13 cellular contexts compared by ENCODE assay signal in genomic region chr2:101776172-101777043, GRCh38.
DNase-seq lines count a peak whose midpoint lies in the region; ATAC-seq and TF ChIP-seq lines count a peak whose summit lies in the region.
"Had no signal": no experiment of that assay in that cellular context is flagged by ENCODE, and none has a peak within 500 bp of the region (broad histone marks: within the 10 kb centered on the region; RNA-seq: fewer than 3 reads in every experiment).

No MANE protein-coding gene starts in this region.

- peaks cover 4% of the 10 kb centered on the region for H3K27me3 Mint-ChIP-seq in GM23338 (ENCODE audit: insufficient read depth, low read depth, poor library complexity)
- no peaks in the 10 kb centered on the region for H3K27me3 Mint-ChIP-seq in activated T-helper 17 cell treated with anti-CD3 and anti-CD28 coated beads, Interleukin-2, amount 50 U/mL, for 72 hours
- no peaks in the 10 kb centered on the region for H3K27me3 Mint-ChIP-seq in T-cell
- H3K27me3 Mint-ChIP-seq: stimulated activated naive B cell treated with anti-CD40 and anti-IgM and Interleukin-4, amounts not matched to agents 10 μg/mL and 1 μg/mL and 100 μg/mL, for 72 hours had no signal

- H3K36me3 ChIP-seq in GM23338 (ENCODE audit: insufficient read depth), result no peaks in the 10 kb centered on the region
- H3K36me3 ChIP-seq in trophoblast cell (ENCODE audit: control insufficient read depth in 1 of 2, insufficient read depth in 2 of 2, low read length in 2 of 2), result no peaks in the 10 kb centered on the region
- H3K36me3 ChIP-seq: ascending aorta, esophagus squamous epithelium had no signal

- no peak overlapping the region for H4K12ac ChIP-seq in trophoblast cell (ENCODE audit: low read depth, low read length)

- H3K18ac ChIP-seq in trophoblast cell (ENCODE audit: low read length), result no peak overlapping the region

- H2AFZ ChIP-seq in GM23338, result no peak overlapping the region
- no peak overlapping the region for H2AFZ ChIP-seq in trophoblast cell (ENCODE audit: insufficient read depth, low read length, poor library complexity)

- DNase-seq in GM23338 (ENCODE audit: low spot score), result peak; percentile 77
- DNase-seq in Right ventricle myocardium superior, result no peak
- DNase-seq in trophoblast cell, result peak in 1 of 2 donors; percentile 40
- no peak for DNase-seq in GDM1 (lab: John Stamatoyannopoulos, UW)
- DNase-seq in T-cell, result no peak
- DNase-seq: COR-L47; esophagus squamous epithelium; stimulated activated CD4-positive, alpha-beta T cell treated with anti-CD3 and anti-CD28 coated beads, Interleukin-1b, Interleukin-23, amount 100 ng/mL, for 48 hours; stimulated activated naive B cell treated with anti-CD40 and anti-IgM and Interleukin-4, amounts not matched to agents 10 μg/mL and 1 μg/mL and 100 μg/mL, for 72 hours had no signal

- H3F3A ChIP-seq in GM23338 (replicated peaks; ENCODE audit: low read depth), result no peaks in the 10 kb centered on the region

- H3K27ac Mint-ChIP-seq in GM23338, result no peak overlapping the region
- no peak overlapping the region for H3K27ac Mint-ChIP-seq in activated T-helper 17 cell treated with anti-CD3 and anti-CD28 coated beads, Interleukin-2, amount 50 U/mL, for 72 hours
- H3K27ac Mint-ChIP-seq in T-cell, result no peak overlapping the region

- no peak overlapping the region for H2BK120ac ChIP-seq in trophoblast cell (ENCODE audit: insufficient read depth, low read length, poor library complexity)

- CTCF ChIA-PET in T-cell (lab: Charles Lee), result interaction anchor here in 1 of 2 donors (1.0 kb wide), 1 partner anchor 21 kb away, joined by 6 read pairs; no protein-coding TSS in a partner anchor

- POLR2A ChIA-PET in T-cell (lab: Charles Lee), result no interaction called here

- no CpG with 5 or more reads among the region's 10 CpGs for WGBS in trophoblast cell (ENCODE audit: extremely low coverage, insufficient coverage, insufficient read length)

- H3K27ac ChIP-seq in GM23338 (ENCODE audit: low read depth), result no peak overlapping the region
- H3K27ac ChIP-seq in trophoblast cell (ENCODE audit: low read depth, low read length), result no peak overlapping the region
- H3K27ac ChIP-seq: ascending aorta, esophagus squamous epithelium had no signal

- H3K9me2 ChIP-seq in GM23338 (ENCODE audit: insufficient read depth), result no peaks in the 10 kb centered on the region

- peak; percentile 44 to 49 for TF ChIP-seq CTCF in GM23338 (conservative IDR thresholded peaks at IDR 0.05; ENCODE audit: low read depth in 2 of 2)
- TF ChIP-seq CTCF in WI38 (IDR thresholded peaks at IDR 0.05; ENCODE audit: low read depth, low read length), result 0 out of 2 replicates have a peak, but pooled peaks have one; percentile 7

- no peak overlapping the region for H3K4me3 Mint-ChIP-seq in GM23338
- no peak overlapping the region for H3K4me3 Mint-ChIP-seq in activated T-helper 17 cell treated with anti-CD3 and anti-CD28 coated beads, Interleukin-2, amount 50 U/mL, for 72 hours
- no peak overlapping the region for H3K4me3 Mint-ChIP-seq in T-cell
- H3K4me3 Mint-ChIP-seq: stimulated activated naive B cell treated with anti-CD40 and anti-IgM and Interleukin-4, amounts not matched to agents 10 μg/mL and 1 μg/mL and 100 μg/mL, for 72 hours had no signal

- H3K4me3 ChIP-seq in GM23338 (no peak overlapping the region), WI38 (ENCODE audit: low read depth, low read length) (no peak overlapping the region), trophoblast cell (ENCODE audit: low read depth, low read length) (no peak overlapping the region)
- H3K4me3 ChIP-seq: ascending aorta, esophagus squamous epithelium had no signal

- H4K20me1 ChIP-seq in GM23338 (replicated peaks; ENCODE audit: insufficient read depth), result peaks cover 33% of the 10 kb centered on the region

- no peak overlapping the region for H3K9ac ChIP-seq in trophoblast cell (ENCODE audit: low read length)

- no peak overlapping the region for H2BK5ac ChIP-seq in trophoblast cell (ENCODE audit: low read depth, low read length, poor library complexity)

- H3K79me2 ChIP-seq in GM23338 (replicated peaks; ENCODE audit: insufficient read depth) (peaks cover 100% of the 10 kb centered on the region), trophoblast cell (ENCODE audit: control insufficient read depth, insufficient read depth, low read length, poor library complexity) (peaks cover 28% of the 10 kb centered on the region)

- H3K79me1 ChIP-seq in trophoblast cell (ENCODE audit: low read length), result peaks cover 8% of the 10 kb centered on the region

- H3K14ac ChIP-seq in trophoblast cell (ENCODE audit: low read length), result no peak overlapping the region

- peak overlapping the region; percentile 22 for H3K4ac ChIP-seq in trophoblast cell (ENCODE audit: low read depth, low read length)

- H2BK12ac ChIP-seq in trophoblast cell (ENCODE audit: low read length), result no peak overlapping the region

- no peaks in the 10 kb centered on the region for H3K27me3 ChIP-seq in GM23338 (ENCODE audit: insufficient read depth)
- H3K27me3 ChIP-seq in trophoblast cell (ENCODE audit: insufficient read depth, low read length), result no peaks in the 10 kb centered on the region
- H3K27me3 ChIP-seq: ascending aorta, esophagus squamous epithelium had no signal

- no peaks in the 10 kb centered on the region for H3K9me3 ChIP-seq in trophoblast cell (ENCODE audit: insufficient read depth, low read depth, low read length)
- H3K9me3 ChIP-seq: ascending aorta, esophagus squamous epithelium had no signal

- intact Hi-C loops in Right ventricle myocardium superior (cut with DNase I), result no loop called here

- H3K9me3 Mint-ChIP-seq in GM23338 (no peaks in the 10 kb centered on the region), T-cell (no peaks in the 10 kb centered on the region)
- H3K9me3 Mint-ChIP-seq in activated T-helper 17 cell treated with anti-CD3 and anti-CD28 coated beads, Interleukin-2, amount 50 U/mL, for 72 hours, result no peaks in the 10 kb centered on the region
- H3K9me3 Mint-ChIP-seq: stimulated activated naive B cell treated with anti-CD40 and anti-IgM and Interleukin-4, amounts not matched to agents 10 μg/mL and 1 μg/mL and 100 μg/mL, for 72 hours had no signal

- peak; percentile 63 for ATAC-seq in GM23338
- peak; percentile 63 for ATAC-seq in Right ventricle myocardium superior (ENCODE audit: poor library complexity)
- no peak for ATAC-seq in HG02852 (IDR thresholded peaks at IDR 0.05; ENCODE audit: unreplicated experiment)
- no peak for ATAC-seq in activated T-helper 17 cell treated with anti-CD3 and anti-CD28 coated beads, Interleukin-2, amount 50 U/mL, for 72 hours (replicated peaks)
- no peak for ATAC-seq in T-cell (replicated peaks in 1 of 4)
- ATAC-seq: stimulated activated naive B cell treated with anti-CD40 and anti-IgM and Interleukin-4, amounts not matched to agents 10 μg/mL and 1 μg/mL and 100 μg/mL, for 72 hours had no signal

- no peak overlapping the region for H2AK5ac ChIP-seq in trophoblast cell (ENCODE audit: low read length)

- H3K4me1 Mint-ChIP-seq in GM23338 (peaks cover 88% of the 10 kb centered on the region), T-cell (peaks cover 88 to 96% (median 94%) of the 10 kb centered on the region in 3 donors)
- peaks cover 65% of the 10 kb centered on the region for H3K4me1 Mint-ChIP-seq in activated T-helper 17 cell treated with anti-CD3 and anti-CD28 coated beads, Interleukin-2, amount 50 U/mL, for 72 hours

- no peak overlapping the region for H3K23ac ChIP-seq in trophoblast cell (ENCODE audit: low read length)

- peak overlapping the region; percentile 46; the same call in 1 of the 2 replicates for H3K4me2 ChIP-seq in GM23338
- H3K4me2 ChIP-seq in trophoblast cell (ENCODE audit: low read length), result no peak overlapping the region

- H3K4me1 ChIP-seq in GM23338 (ENCODE audit: insufficient read depth), result peaks cover 97% of the 10 kb centered on the region
- H3K4me1 ChIP-seq in trophoblast cell (ENCODE audit: control insufficient read depth in 1 of 2, insufficient read depth in 2 of 2, low read length in 2 of 2), result peaks cover 28 to 33% of the 10 kb centered on the region in 2 experiments

- H3K36me3 Mint-ChIP-seq in GM23338 (ENCODE audit: low read depth) (no peaks in the 10 kb centered on the region), T-cell (no peaks in the 10 kb centered on the region)
- H3K36me3 Mint-ChIP-seq in activated T-helper 17 cell treated with anti-CD3 and anti-CD28 coated beads, Interleukin-2, amount 50 U/mL, for 72 hours (ENCODE audit: low read depth), result no peaks in the 10 kb centered on the region

- no peak overlapping the region for H4K91ac ChIP-seq in trophoblast cell (ENCODE audit: low read depth, low read length)

- no peak overlapping the region for H4K8ac ChIP-seq in trophoblast cell (ENCODE audit: low read depth, low read length)

TF ChIP-seq in GM23338, 12 proteins besides CTCF, POLR2A, EP300 and RAD21 (continues in another document):
- TF ChIP-seq ZNF331 (CRISPR knock-in tag; IDR thresholded peaks at IDR 0.05; ENCODE audit: low read depth) (no peak), NANOG (IDR thresholded peaks at IDR 0.05; ENCODE audit: borderline replicate concordance) (no peak), REST (IDR thresholded peaks at IDR 0.05; ENCODE audit: unreplicated experiment) (no peak), STAT1 (IDR thresholded peaks at IDR 0.05; ENCODE audit: unreplicated experiment) (no peak), ZNF114 (CRISPR knock-in tag; IDR thresholded peaks at IDR 0.05) (no peak), EZH2 (IDR thresholded peaks at IDR 0.05; ENCODE audit: low read depth, unreplicated experiment) (no peak)

Comparison
In these comparisons a context has a peak if more than half of its experiments do, and no peak if none do; other contexts are left out.
1. ATAC-seq: peak in GM23338 (single experiment) and Right ventricle myocardium superior (single experiment); none in HG02852 (single experiment), activated T-helper 17 cell treated with anti-CD3 and anti-CD28 coated beads, Interleukin-2, amount 50 U/mL, for 72 hours (single experiment) and T-cell (0 of 4).